Comparison of ENCODE assay signal across 10 cellular contexts in genomic region chr2:133434962-133435668, GRCh38.
DNase-seq lines count a peak whose midpoint lies in the region; ATAC-seq and TF ChIP-seq lines count a peak whose summit lies in the region.
"Had no signal": no experiment of that assay in that cellular context is flagged by ENCODE, and none has a peak within 500 bp of the region (broad histone marks: within the 10 kb centered on the region; RNA-seq: fewer than 3 reads in every experiment).

No MANE protein-coding gene starts in this region.

- no peaks in the 10 kb centered on the region for H3K27me3 ChIP-seq in brain microvascular endothelial cell (replicated peaks)
- no peaks in the 10 kb centered on the region for H3K27me3 ChIP-seq in trophoblast cell (ENCODE audit: insufficient read depth, low read length)
- no peaks in the 10 kb centered on the region for H3K27me3 ChIP-seq in colonic mucosa

- H4K12ac ChIP-seq in trophoblast cell (ENCODE audit: low read depth, low read length): no peak overlapping the region

- no peak overlapping the region for H4K8ac ChIP-seq in trophoblast cell (ENCODE audit: low read depth, low read length)

- ATAC-seq in HG03025 (IDR thresholded peaks at IDR 0.05; ENCODE audit: low FRiP score, unreplicated experiment) (no peak), HG02885 (IDR thresholded peaks at IDR 0.05; ENCODE audit: poor library complexity, unreplicated experiment) (no peak)
- ATAC-seq in stimulated activated naive CD8-positive, alpha-beta T cell treated with anti-CD3 and anti-CD28 coated beads, Interleukin-15, Interleukin-2, amounts not matched to agents 100 U/mL and 50 U/mL, for 24 hours: no peak

- H3K79me2 ChIP-seq in trophoblast cell (ENCODE audit: control insufficient read depth, insufficient read depth, low read length, poor library complexity): no peaks in the 10 kb centered on the region

- H3K27ac ChIP-seq in brain microvascular endothelial cell (peak overlapping the region; percentile 73), trophoblast cell (ENCODE audit: low read depth, low read length) (no peak overlapping the region), colonic mucosa (no peak overlapping the region)

- H2AFZ ChIP-seq in trophoblast cell (ENCODE audit: insufficient read depth, low read length, poor library complexity): no peak overlapping the region

- no peak overlapping the region for H2BK120ac ChIP-seq in trophoblast cell (ENCODE audit: insufficient read depth, low read length, poor library complexity)

- H3K79me1 ChIP-seq in trophoblast cell (ENCODE audit: low read length): no peaks in the 10 kb centered on the region

- H3K4me1 ChIP-seq in trophoblast cell (ENCODE audit: control insufficient read depth in 1 of 2, insufficient read depth in 2 of 2, low read length in 2 of 2): no peaks in the 10 kb centered on the region
- H3K4me1 ChIP-seq in colonic mucosa: no peaks in the 10 kb centered on the region

- no peak overlapping the region for H3K4me2 ChIP-seq in trophoblast cell (ENCODE audit: low read length)

- intact Hi-C loops in colonic mucosa (cut with DNase I): no loop called here

- H3K9ac ChIP-seq in trophoblast cell (ENCODE audit: low read length): no peak overlapping the region
- no peak overlapping the region for H3K9ac ChIP-seq in colonic mucosa (ENCODE audit: low read depth in 2 of 2, low read length in 2 of 2)

- H3K18ac ChIP-seq in trophoblast cell (ENCODE audit: low read length): no peak overlapping the region

- no peak overlapping the region for H2BK12ac ChIP-seq in trophoblast cell (ENCODE audit: low read length)

- H3K4me3 ChIP-seq in brain microvascular endothelial cell (ENCODE audit: low read depth, low read length): no peak overlapping the region
- H3K4me3 ChIP-seq in trophoblast cell (ENCODE audit: low read depth, low read length): no peak overlapping the region
- no peak overlapping the region for H3K4me3 ChIP-seq in colonic mucosa

- no peak overlapping the region for H3K4ac ChIP-seq in trophoblast cell (ENCODE audit: low read depth, low read length)

- no peak overlapping the region for H3K23ac ChIP-seq in trophoblast cell (ENCODE audit: low read length)

- H3K36me3 ChIP-seq in brain microvascular endothelial cell (replicated peaks) (no peaks in the 10 kb centered on the region), trophoblast cell (ENCODE audit: control insufficient read depth in 1 of 2, insufficient read depth in 2 of 2, low read length in 2 of 2) (no peaks in the 10 kb centered on the region), colonic mucosa (no peaks in the 10 kb centered on the region)

- WGBS in trophoblast cell (ENCODE audit: extremely low coverage, insufficient coverage, insufficient read length): no CpG with 5 or more reads among the region's 5 CpGs

- H4K91ac ChIP-seq in trophoblast cell (ENCODE audit: low read depth, low read length): no peak overlapping the region

- TF ChIP-seq CTCF in brain microvascular endothelial cell (IDR thresholded peaks at IDR 0.05; ENCODE audit: low read depth, low read length, missing control alignments): peak; percentile 22
- TF ChIP-seq CTCF in colonic mucosa (IDR thresholded peaks at IDR 0.05): no peak

- H3K9me3 ChIP-seq in trophoblast cell (ENCODE audit: insufficient read depth, low read depth, low read length): no peaks in the 10 kb centered on the region
- no peaks in the 10 kb centered on the region for H3K9me3 ChIP-seq in colonic mucosa

- no peak overlapping the region for H2AK5ac ChIP-seq in trophoblast cell (ENCODE audit: low read length)

- in situ Hi-C loops in brain microvascular endothelial cell (cut with HindIII; ENCODE audit: low pct_ligation_motif_present, low sequenced_read_pairs): no loop called here

- H2BK5ac ChIP-seq in trophoblast cell (ENCODE audit: low read depth, low read length, poor library complexity): no peak overlapping the region

- DNase-seq in EH (ENCODE audit: low read depth) (peak; percentile 85), NCI-H2227 (lab: John Stamatoyannopoulos, UW; ENCODE audit: unreplicated experiment) (peak; percentile 64), brain microvascular endothelial cell (peak; percentile 95), trophoblast cell (peak; percentile 10 to 41), colonic mucosa (no peak)
- no peak for DNase-seq in stimulated activated naive CD8-positive, alpha-beta T cell treated with anti-CD3 and anti-CD28 coated beads, Interleukin-15, Interleukin-2, amounts not matched to agents 100 U/mL and 50 U/mL, for 24 hours
- DNase-seq: activated T-cell treated with anti-CD3 and anti-CD28 coated beads, Interleukin-2, amount 50 U/mL, for 48 hours; SW 1271 had no signal

- no peak overlapping the region for H3K14ac ChIP-seq in trophoblast cell (ENCODE audit: low read length)

Comparison
In these comparisons a context has a peak if more than half of its experiments do, and no peak if none do; other contexts are left out.
1. DNase-seq: peak in EH (single experiment), NCI-H2227 (single experiment), brain microvascular endothelial cell (single experiment) and trophoblast cell (2 of 2); none in stimulated activated naive CD8-positive, alpha-beta T cell treated with anti-CD3 and anti-CD28 coated beads, Interleukin-15, Interleukin-2, amounts not matched to agents 100 U/mL and 50 U/mL, for 24 hours (single experiment) and colonic mucosa (single experiment).